Comparison of ENCODE assay signal across 1 cellular context in genomic region chr3:107240183-107241091, GRCh38.
TF ChIP-seq lines count a peak whose summit lies in the region.

No MANE protein-coding gene starts in this region.

TF ChIP-seq in IMR-90, 13 proteins besides CTCF, POLR2A, EP300 and RAD21 (continued from another document):
- TF ChIP-seq BHLHE40 (IDR thresholded peaks at IDR 0.05; ENCODE audit: low read depth, low read length) (peak; percentile 72), RFX5 (IDR thresholded peaks at IDR 0.05; ENCODE audit: low read depth, low read length) (no peak)
